In genomic region chr2:128271891-128272585, GRCh38 we compare ENCODE assay signal across 29 cellular contexts. TPM values are rescaled to one million over a fixed set of nuclear protein-coding genes. Genes with fewer than 3 reads are reported as not detected.
A peak's percentile ranks its signal among the peaks of the same experiment; 100 is the strongest.
DNase-seq lines count a peak whose midpoint lies in the region; ATAC-seq, FAIRE-seq and TF ChIP-seq lines count a peak whose summit lies in the region.
"Had no signal": no experiment of that assay in that cellular context is flagged by ENCODE, and none has a peak within 500 bp of the region (broad histone marks: within the 10 kb centered on the region; RNA-seq: fewer than 3 reads in every experiment).

No MANE protein-coding gene starts in this region.

- H3K4me1 ChIP-seq in HepG2 (ENCODE audit: insufficient read depth, low read length) (peaks cover 27% of the 10 kb centered on the region), right lobe of liver (peaks cover 0 to 32% (median 15%) of the 10 kb centered on the region in 4 donors), upper lobe of right lung (no peaks in the 10 kb centered on the region)
- H3K4me1 ChIP-seq: SJSA1 had no signal

- TF ChIP-seq CTCF in HepG2 (CRISPR knock-in tag; IDR thresholded peaks at IDR 0.05) (no peak), right lobe of liver (IDR thresholded peaks at IDR 0.05) (no peak), dorsolateral prefrontal cortex (IDR thresholded peaks at IDR 0.05 in 54 of 56, conservative IDR thresholded peaks at IDR 0.05 in 2 of 56; ENCODE audit: low read depth in 1 of 56, partially characterized antibody in 56 of 56) (no peak), neural crest cell (conservative IDR thresholded peaks at IDR 0.05) (no peak), upper lobe of right lung (IDR thresholded peaks at IDR 0.05) (no peak)

- H3K36me3 ChIP-seq in HepG2 (replicated peaks in 1 of 2; ENCODE audit: control insufficient read depth in 1 of 2, insufficient read depth in 2 of 2, low read length in 2 of 2) (peaks cover 41 to 70% of the 10 kb centered on the region in 2 experiments), right lobe of liver (peaks cover 0 to 3% (median 2%) of the 10 kb centered on the region in 4 donors), upper lobe of right lung (peaks cover 4% of the 10 kb centered on the region)
- H3K36me3 ChIP-seq: prostate gland had no signal

- no peak for FAIRE-seq in HepG2 (lab: Jason Lieb, UNC)

- H3K27ac Mint-ChIP-seq in neural crest cell (ENCODE audit: unreplicated experiment), result peak overlapping the region; percentile 62
- H3K27ac Mint-ChIP-seq: activated naive CD8-positive, alpha-beta T cell treated with anti-CD3 and anti-CD28 coated beads, Interleukin-2, amount 10 ng/mL, durations not matched to agents 7 days and 5 days; activated T-helper 2 cell treated with anti-CD3 and anti-CD28 coated beads, Interferon-gamma antibody, Interleukin-2, Interleukin-4, amounts not matched to agents 10 μg/mL and 5 μg/mL and 100 μg/mL, durations not matched to agents 14 hours and 24 hours and 36 hours; B cell; T-cell; type B pancreatic cell had no signal

- peaks cover 30% of the 10 kb centered on the region for H3K79me2 ChIP-seq in HepG2 (ENCODE audit: insufficient read depth, low read length)

- no peak for TF ChIP-seq EP300 in HepG2 (IDR thresholded peaks at IDR 0.05; ENCODE audit: low read depth in 2 of 2, low read length in 2 of 2)
- TF ChIP-seq EP300 in HepG2 (CRISPR knock-in tag; IDR thresholded peaks at IDR 0.05; ENCODE audit: borderline replicate concordance), result no peak

- H3K27me3 Mint-ChIP-seq in neural crest cell (ENCODE audit: low read depth), result no peaks in the 10 kb centered on the region
- H3K27me3 Mint-ChIP-seq: activated naive CD8-positive, alpha-beta T cell treated with anti-CD3 and anti-CD28 coated beads, Interleukin-2, amount 10 ng/mL, durations not matched to agents 7 days and 5 days; B cell; T-cell; type B pancreatic cell had no signal

- H2AFZ ChIP-seq in HepG2 (ENCODE audit: low read length), result no peak overlapping the region

- no peak overlapping the region for H3K9ac ChIP-seq in HepG2 (ENCODE audit: insufficient read depth, low read depth, low read length)

- peaks cover 17% of the 10 kb centered on the region for H3K36me3 Mint-ChIP-seq in neural crest cell (ENCODE audit: low read depth)

- H4K20me1 ChIP-seq in HepG2 (ENCODE audit: insufficient read depth, low read length), result peaks cover 33% of the 10 kb centered on the region; the same call in 1 of the 2 replicates

- WGBS in HepG2 (ENCODE audit: low lambda C conversion rate), result 94% methylated on average over 19 of the region's 20 CpGs
- WGBS in right lobe of liver (ENCODE audit: insufficient coverage, low coverage, low lambda C conversion rate, missing lambda C conversion rate), result 85% methylated on average over 10 of the region's 20 CpGs

- H3K4me2 ChIP-seq in HepG2 (ENCODE audit: low read depth, low read length), result no peak overlapping the region

- H3K9me3 Mint-ChIP-seq in neural crest cell, result peaks cover 6% of the 10 kb centered on the region
- H3K9me3 Mint-ChIP-seq: type B pancreatic cell had no signal

- no TSS peak for BruUV-seq in HepG2 (replicated peaks; lab: Mats Ljungman, UMichigan)

- no peaks in the 10 kb centered on the region for H3K4me1 Mint-ChIP-seq in neural crest cell
- H3K4me1 Mint-ChIP-seq: activated naive CD8-positive, alpha-beta T cell treated with anti-CD3 and anti-CD28 coated beads, Interleukin-2, amount 10 ng/mL, durations not matched to agents 7 days and 5 days; B cell had no signal

- H3K27ac ChIP-seq in HepG2 (ENCODE audit: extremely low read length, insufficient read depth, low read length) (peak overlapping the region; percentile 50), right lobe of liver (no peak overlapping the region), dorsolateral prefrontal cortex (peak overlapping the region in 42 of 59 donors; percentile 1 to 75 (median 46)), upper lobe of right lung (no peak overlapping the region)
- H3K27ac ChIP-seq: epithelial cell of prostate, prostate gland, SJSA1 had no signal

- POLR2A ChIA-PET in HepG2 (lab: Yijun Ruan, JAX), result no interaction called here

- ATAC-seq in HepG2 (no peak; the same call in 1 of the 3 replicates), right lobe of liver (no peak), upper lobe of right lung (no peak), GM21529 (IDR thresholded peaks at IDR 0.05; ENCODE audit: unreplicated experiment) (no peak)
- ATAC-seq: activated CD4-positive, CD25-positive, alpha-beta regulatory T cell treated with anti-CD3 and anti-CD28 coated beads, Interleukin-2, amount 50 U/mL, for 24 hours; T-cell had no signal

- no peak for TF ChIP-seq RAD21 in HepG2 (CRISPR knock-in tag; IDR thresholded peaks at IDR 0.05)

- H3K4me3 ChIP-seq in HepG2 (replicated peaks in 1 of 3; ENCODE audit: insufficient read depth in 1 of 3, low read depth in 2 of 3, low read length in 3 of 3), result no peak overlapping the region
- no peak overlapping the region for H3K4me3 ChIP-seq in right lobe of liver
- no peak overlapping the region for H3K4me3 ChIP-seq in dorsolateral prefrontal cortex
- no peak overlapping the region for H3K4me3 ChIP-seq in upper lobe of right lung
- H3K4me3 ChIP-seq: prostate gland, SJSA1 had no signal

- intact Hi-C loops in HepG2 (cut with micrococcal nuclease; ENCODE audit: unreplicated experiment) (no loop called here), right lobe of liver (cut with DNase I) (no loop called here), dorsolateral prefrontal cortex (cut with DNase I) (no loop called here), upper lobe of right lung (cut with DNase I) (no loop called here)

- DNase-seq in HepG2 (ENCODE audit: low spot score) (no peak), right lobe of liver (no peak), dorsolateral prefrontal cortex (peak in 7 of 10 donors; percentile 23 to 61 (median 52)), neural crest cell (ENCODE audit: low read depth, low spot score) (no peak), upper lobe of right lung (peak; percentile 52), NOMO-1 treated with DMSO at 0.1 percent for 48 hours (lab: John Stamatoyannopoulos, UW; ENCODE audit: unreplicated experiment) (no peak), hepatic stellate cell (ENCODE audit: low spot score) (no peak)
- DNase-seq: activated CD4-positive, alpha-beta T cell treated with anti-CD3 and anti-CD28 coated beads, Interleukin-2, amount 50 U/mL, for 48 hours; activated CD8-positive, alpha-beta memory T cell treated with anti-CD3 and anti-CD28 coated beads, Interleukin-2, amount 50 U/mL, for 4 hours; activated naive CD8-positive, alpha-beta T cell treated with anti-CD3 and anti-CD28 coated beads, Interleukin-2, amount 10 ng/mL, durations not matched to agents 7 days and 5 days; cerebellar nuclear complex; DMS153; effector CD4-positive, alpha-beta T cell; HCEC 1CT; kidney glomerular epithelial cell; mammary epithelial cell; NCI-H1417 treated with DMSO at 0.1 percent for 48 hours; NCI-H2081; NCI-H345; stimulated activated CD8-positive, alpha-beta memory T cell treated with anti-CD3 and anti-CD28 coated beads, Interleukin-4, amount 100 ng/mL, for 48 hours had no signal

- H3K27me3 ChIP-seq in HepG2 (ENCODE audit: control insufficient read depth in 1 of 2, insufficient read depth in 2 of 2, low read length in 2 of 2) (no peaks in the 10 kb centered on the region), right lobe of liver (no peaks in the 10 kb centered on the region), dorsolateral prefrontal cortex (no peaks in the 10 kb centered on the region), upper lobe of right lung (no peaks in the 10 kb centered on the region)
- H3K27me3 ChIP-seq: SJSA1 had no signal

- 0 out of 4 replicates have a peak, but pooled peaks of 1 of the 2 experiments have one; percentile 42 for TF ChIP-seq POLR2A in HepG2 (IDR thresholded peaks at IDR 0.05; ENCODE audit: insufficient read depth in 1 of 2, low read depth in 2 of 2, low read length in 2 of 2)
- no peak for TF ChIP-seq POLR2A in right lobe of liver (IDR thresholded peaks at IDR 0.05)

- in situ Hi-C loops in HepG2 (cut with HindIII; ENCODE audit: extremely low pct_ligation_motif_present, low pct_unique_long_range_greater_than_20kb), result no loop called here

- CTCF ChIA-PET in HepG2 (lab: Yijun Ruan, JAX; ENCODE audit: low intra/inter-chr PET ratio, low total read pairs), result no interaction called here

- H3K9me3 ChIP-seq in HepG2 (ENCODE audit: low read length) (0 out of 2 replicates have a peak, but pooled peaks cover 3% of the 10 kb centered on the region), right lobe of liver (no peaks in the 10 kb centered on the region), upper lobe of right lung (no peaks in the 10 kb centered on the region)
- H3K9me3 ChIP-seq: prostate gland had no signal

- H3K4me3 Mint-ChIP-seq in neural crest cell, result no peak overlapping the region
- H3K4me3 Mint-ChIP-seq: activated naive CD8-positive, alpha-beta T cell treated with anti-CD3 and anti-CD28 coated beads, Interleukin-2, amount 10 ng/mL, durations not matched to agents 7 days and 5 days; B cell; T-cell; type B pancreatic cell had no signal

RNA-seq across cellular contexts. Expression of gene HS6ST1, which starts 46.6 kb away (rescaled TPM):
- total RNA-seq in HepG2 (2016; rRNA removed; fragmentation: Illumina TruSeq; extraction: Trizol), result 68.4 and 84.6 TPM in 2 replicates
- 8.0 TPM in 2 replicates for total RNA-seq in HepG2 (2016; cell fraction: cytosol; rRNA removed; fragmentation: Illumina TruSeq; extraction: Trizol; ENCODE audit: low read depth)
- 60.2 and 86.4 TPM in 2 replicates for total RNA-seq in HepG2 (2016; cell fraction: insoluble cytoplasmic fraction; rRNA removed; fragmentation: Illumina TruSeq; extraction: Trizol)
- total RNA-seq in HepG2 (2016; cell fraction: membrane; rRNA removed; fragmentation: Illumina TruSeq; extraction: Trizol), result 38.4 and 40.3 TPM in 2 replicates
- total RNA-seq in HepG2 (2016; cell fraction: nucleus; rRNA removed; fragmentation: Illumina TruSeq; extraction: Trizol), result 59.1 and 66.3 TPM in 2 replicates
- 34.5 and 42.2 TPM in 2 replicates for polyA plus RNA-seq in HepG2 (2011; rRNA removed)
- 35.2 and 53.7 TPM in 2 replicates for polyA plus RNA-seq in HepG2 (2011; cell fraction: cytosol; rRNA removed)
- polyA plus RNA-seq in HepG2 (2011; cell fraction: nucleus; rRNA removed), result 38.8 and 44.3 TPM in 2 replicates
- 50.2 and 79.5 TPM in 2 replicates for polyA plus RNA-seq in HepG2 (2012)
- polyA plus RNA-seq in HepG2 (2016; cell fraction: cytosol; fragmentation: Illumina TruSeq; extraction: Trizol; ENCODE audit: low read depth), result 5.2 and 5.6 TPM in 2 replicates
- polyA plus RNA-seq in HepG2 (2016; cell fraction: insoluble cytoplasmic fraction; fragmentation: Illumina TruSeq; extraction: Trizol; ENCODE audit: low read depth), result 70.3 and 83.1 TPM in 2 replicates
- 24.6 and 27.0 TPM in 2 replicates for polyA plus RNA-seq in HepG2 (2016; cell fraction: membrane; fragmentation: Illumina TruSeq; extraction: Trizol; ENCODE audit: low read depth)
- 106 and 113 TPM in 2 replicates for polyA plus RNA-seq in HepG2 (2016; cell fraction: nucleus; fragmentation: Illumina TruSeq; extraction: Trizol; ENCODE audit: insufficient read depth, low read depth)
- 7.6 and 148 TPM in 2 replicates for polyA minus RNA-seq in HepG2 (2011; rRNA and poly(A)+ RNA removed; ENCODE audit: low replicate concordance)
- polyA minus RNA-seq in HepG2 (2011; cell fraction: cytosol; rRNA and poly(A)+ RNA removed), result 47.4 and 52.3 TPM in 2 replicates
- 39.0 and 60.8 TPM in 2 replicates for polyA minus RNA-seq in HepG2 (2011; cell fraction: nucleus; rRNA and poly(A)+ RNA removed)
- total RNA-seq in right lobe of liver, result 10 to 100 TPM; 18.0 to 53.5 (median 31.0) TPM
- 100 to 1,000 TPM in 78 of 120 experiments, 10 to 100 TPM in 42; 63.1 to 197 (median 109) TPM for total RNA-seq in dorsolateral prefrontal cortex
- total RNA-seq in neural crest cell, result 39.8 and 40.3 TPM in 2 replicates
- total RNA-seq in upper lobe of right lung, result 33.2 TPM

Comparison
In these comparisons a context has a peak if more than half of its experiments do, and no peak if none do; other contexts are left out.
1. H3K27ac ChIP-seq: peak in HepG2 (single experiment) and dorsolateral prefrontal cortex (42 of 59); none in right lobe of liver (0 of 3) and upper lobe of right lung (single experiment).
2. DNase-seq: peak in dorsolateral prefrontal cortex (7 of 10) and upper lobe of right lung (single experiment); none in HepG2 (single experiment), right lobe of liver (0 of 3), neural crest cell (single experiment), NOMO-1 treated with DMSO at 0.1 percent for 48 hours (single experiment) and hepatic stellate cell (single experiment).